In genomic region chr9:82675605-82676004, GRCh38 we compare ENCODE assay signal across 29 cellular contexts.
DNase-seq lines count a peak whose midpoint lies in the region; TF ChIP-seq lines count a peak whose summit lies in the region.
"Had no signal": no experiment of that assay in that cellular context is flagged by ENCODE, and none has a peak within 500 bp of the region (broad histone marks: within the 10 kb centered on the region; RNA-seq: fewer than 3 reads in every experiment).

No MANE protein-coding gene starts in this region.

- H3K79me2 ChIP-seq in neural cell (replicated peaks; ENCODE audit: insufficient read depth, low read length) = no peaks in the 10 kb centered on the region

- H3K36me3 Mint-ChIP-seq in endothelial cell (ENCODE audit: low read depth, unreplicated experiment) = no peaks in the 10 kb centered on the region
- H3K36me3 Mint-ChIP-seq: CD14-positive monocyte; CD4-positive, alpha-beta memory T cell; CD4-positive, CD25-positive, alpha-beta regulatory T cell; CD8-positive, alpha-beta memory T cell; CD8-positive, alpha-beta T cell had no signal

- H3K27me3 ChIP-seq in neural cell (ENCODE audit: insufficient read depth, low read depth, low read length) = no peaks in the 10 kb centered on the region
- H3K27me3 ChIP-seq: BE2C; BLaER1; BLaER1 treated with 17β-estradiol and CSF1 and Interleukin-3, amounts not matched to agents 10 nM and 100 nM had no signal

- no peak overlapping the region for H3K4me3 Mint-ChIP-seq in endothelial cell (ENCODE audit: unreplicated experiment)
- H3K4me3 Mint-ChIP-seq: B cell; CD14-positive monocyte; CD4-positive, alpha-beta memory T cell; CD4-positive, alpha-beta T cell; CD4-positive, CD25-positive, alpha-beta regulatory T cell; CD8-positive, alpha-beta T cell had no signal

- TF ChIP-seq EP300 in neural cell (conservative IDR thresholded peaks at IDR 0.05; ENCODE audit: poor library complexity, severe bottlenecking) = peak; percentile 93

- H3K27me3 Mint-ChIP-seq in endothelial cell (ENCODE audit: unreplicated experiment) = no peaks in the 10 kb centered on the region
- H3K27me3 Mint-ChIP-seq: B cell; CD4-positive, alpha-beta memory T cell; CD4-positive, alpha-beta T cell; CD4-positive, CD25-positive, alpha-beta regulatory T cell; CD8-positive, alpha-beta memory T cell had no signal

- TF ChIP-seq RAD21 in neural cell (conservative IDR thresholded peaks at IDR 0.05) = peak; percentile 24

- no peaks in the 10 kb centered on the region for H4K20me1 ChIP-seq in neural cell (ENCODE audit: insufficient read depth)
- H4K20me1 ChIP-seq: BLaER1; BLaER1 treated with 17β-estradiol and CSF1 and Interleukin-3, amounts not matched to agents 10 nM and 100 nM had no signal

- no peak overlapping the region for H2AFZ ChIP-seq in neural cell (ENCODE audit: low read depth, low read length)

- H3F3A ChIP-seq in neural cell (ENCODE audit: insufficient read depth, low read length, poor library complexity, severe bottlenecking) = no peaks in the 10 kb centered on the region

- TF ChIP-seq CTCF in neural cell (IDR thresholded peaks at IDR 0.05; ENCODE audit: poor library complexity, severe bottlenecking) (no peak), endothelial cell (IDR thresholded peaks at IDR 0.05; ENCODE audit: unreplicated experiment) (no peak)

- H3K36me3 ChIP-seq in neural cell (ENCODE audit: insufficient read depth, low read length) = no peaks in the 10 kb centered on the region
- H3K36me3 ChIP-seq: BE2C; BLaER1; BLaER1 treated with 17β-estradiol and CSF1 and Interleukin-3, amounts not matched to agents 10 nM and 100 nM had no signal

- H3K9me3 Mint-ChIP-seq in endothelial cell (ENCODE audit: unreplicated experiment) = no peaks in the 10 kb centered on the region
- H3K9me3 Mint-ChIP-seq: CD14-positive monocyte; CD4-positive, alpha-beta T cell; CD8-positive, alpha-beta T cell had no signal

- H3K27ac Mint-ChIP-seq in endothelial cell (ENCODE audit: unreplicated experiment) = no peak overlapping the region
- H3K27ac Mint-ChIP-seq: B cell; CD14-positive monocyte; CD4-positive, alpha-beta memory T cell; CD4-positive, alpha-beta T cell; CD4-positive, CD25-positive, alpha-beta regulatory T cell; CD8-positive, alpha-beta T cell had no signal

- no peak for DNase-seq in endothelial cell (ENCODE audit: low spot score)
- DNase-seq: 8988T; ACHN; AML-193; BE2C; C1 segment of cervical spinal cord; Caco-2; Calu3; CD4-positive, alpha-beta memory T cell; CD4-positive, alpha-beta T cell; CD4-positive, CD25-positive, alpha-beta regulatory T cell; CD8-positive, alpha-beta memory T cell; CD8-positive, alpha-beta T cell; COR-L47; DMS 273 treated with DMSO at 0.1 percent for 48 hours; DMS153; DMS53; DMS79; DMS79 treated with DMSO at 0.1 percent for 48 hours; DND-41; EL had no signal

- no peak overlapping the region for H3K4me3 ChIP-seq in neural cell (ENCODE audit: low read length)
- H3K4me3 ChIP-seq: A549; BLaER1; BLaER1 treated with 17β-estradiol and CSF1 and Interleukin-3, amounts not matched to agents 10 nM and 100 nM had no signal

- H3K4me1 Mint-ChIP-seq in endothelial cell (ENCODE audit: unreplicated experiment) = no peaks in the 10 kb centered on the region
- H3K4me1 Mint-ChIP-seq: B cell; CD14-positive monocyte; CD4-positive, alpha-beta memory T cell; CD4-positive, CD25-positive, alpha-beta regulatory T cell; CD8-positive, alpha-beta memory T cell had no signal

- H3K9ac ChIP-seq in neural cell (ENCODE audit: low read length) = no peak overlapping the region
- H3K9ac ChIP-seq: BLaER1; BLaER1 treated with 17β-estradiol and CSF1 and Interleukin-3, amounts not matched to agents 10 nM and 100 nM had no signal

- H3K4me2 ChIP-seq in neural cell (ENCODE audit: low read length) = peak overlapping the region; percentile 0
- H3K4me2 ChIP-seq: A549; BLaER1; BLaER1 treated with 17β-estradiol and CSF1 and Interleukin-3, amounts not matched to agents 10 nM and 100 nM had no signal

- no peaks in the 10 kb centered on the region for H3K9me2 ChIP-seq in neural cell (ENCODE audit: insufficient read depth, low read length)

- H3K9me3 ChIP-seq in neural cell (ENCODE audit: low read length) = no peaks in the 10 kb centered on the region
- H3K9me3 ChIP-seq: A549; BE2C; BLaER1; BLaER1 treated with 17β-estradiol and CSF1 and Interleukin-3, amounts not matched to agents 10 nM and 100 nM; Caco-2 had no signal

- H3K27ac ChIP-seq in neural cell (ENCODE audit: low read length) = peak overlapping the region; percentile 76
- H3K27ac ChIP-seq: 22Rv1; A549; BLaER1; BLaER1 treated with 17β-estradiol and CSF1 and Interleukin-3, amounts not matched to agents 10 nM and 100 nM; C4-2B had no signal

TF ChIP-seq in neural cell, 6 proteins besides CTCF, POLR2A, EP300 and RAD21:
- TF ChIP-seq POLR2AphosphoS5 (IDR thresholded peaks at IDR 0.05) (peak; percentile 95), SMC3 (conservative IDR thresholded peaks at IDR 0.05; ENCODE audit: poor library complexity) (no peak), TAF1 (IDR thresholded peaks at IDR 0.05; ENCODE audit: low read depth) (no peak), MXI1 (conservative IDR thresholded peaks at IDR 0.05; ENCODE audit: poor library complexity, severe bottlenecking) (no peak), EZH2 (IDR thresholded peaks at IDR 0.05; ENCODE audit: borderline replicate concordance, insufficient read depth, low read length, poor library complexity, severe bottlenecking) (no peak)
- TF ChIP-seq, protein P1, sequence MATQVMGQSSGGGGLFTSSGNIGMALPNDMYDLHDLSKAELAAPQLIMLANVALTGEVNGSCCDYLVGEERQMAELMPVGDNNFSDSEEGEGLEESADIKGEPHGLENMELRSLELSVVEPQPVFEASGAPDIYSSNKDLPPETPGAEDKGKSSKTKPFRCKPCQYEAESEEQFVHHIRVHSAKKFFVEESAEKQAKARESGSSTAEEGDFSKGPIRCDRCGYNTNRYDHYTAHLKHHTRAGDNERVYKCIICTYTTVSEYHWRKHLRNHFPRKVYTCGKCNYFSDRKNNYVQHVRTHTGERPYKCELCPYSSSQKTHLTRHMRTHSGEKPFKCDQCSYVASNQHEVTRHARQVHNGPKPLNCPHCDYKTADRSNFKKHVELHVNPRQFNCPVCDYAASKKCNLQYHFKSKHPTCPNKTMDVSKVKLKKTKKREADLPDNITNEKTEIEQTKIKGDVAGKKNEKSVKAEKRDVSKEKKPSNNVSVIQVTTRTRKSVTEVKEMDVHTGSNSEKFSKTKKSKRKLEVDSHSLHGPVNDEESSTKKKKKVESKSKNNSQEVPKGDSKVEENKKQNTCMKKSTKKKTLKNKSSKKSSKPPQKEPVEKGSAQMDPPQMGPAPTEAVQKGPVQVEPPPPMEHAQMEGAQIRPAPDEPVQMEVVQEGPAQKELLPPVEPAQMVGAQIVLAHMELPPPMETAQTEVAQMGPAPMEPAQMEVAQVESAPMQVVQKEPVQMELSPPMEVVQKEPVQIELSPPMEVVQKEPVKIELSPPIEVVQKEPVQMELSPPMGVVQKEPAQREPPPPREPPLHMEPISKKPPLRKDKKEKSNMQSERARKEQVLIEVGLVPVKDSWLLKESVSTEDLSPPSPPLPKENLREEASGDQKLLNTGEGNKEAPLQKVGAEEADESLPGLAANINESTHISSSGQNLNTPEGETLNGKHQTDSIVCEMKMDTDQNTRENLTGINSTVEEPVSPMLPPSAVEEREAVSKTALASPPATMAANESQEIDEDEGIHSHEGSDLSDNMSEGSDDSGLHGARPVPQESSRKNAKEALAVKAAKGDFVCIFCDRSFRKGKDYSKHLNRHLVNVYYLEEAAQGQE (IDR thresholded peaks at IDR 0.05; ENCODE audit: borderline replicate concordance) = peak; percentile 68
